ENCODE assay signal across 25 cellular contexts in the genomic region with DNA sequence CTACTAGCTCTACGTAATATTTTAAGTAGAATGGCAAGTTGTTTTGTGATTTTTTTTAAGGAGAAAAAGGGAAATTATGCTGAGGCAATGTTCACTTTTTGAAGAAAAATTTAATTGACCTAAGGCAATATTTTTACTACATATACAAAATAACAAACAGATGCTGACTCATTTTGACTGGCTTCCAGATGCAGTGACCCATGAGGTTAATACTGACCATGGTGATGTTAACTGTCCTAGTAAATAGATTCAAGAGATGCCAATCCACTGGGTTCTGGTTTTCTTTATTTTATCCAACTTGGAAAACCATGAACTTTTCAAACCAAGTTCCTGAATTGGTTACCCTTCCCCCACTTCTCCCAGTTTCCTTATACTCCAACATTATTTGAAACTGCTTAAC.
DNase-seq lines count a peak whose midpoint lies in the region; ATAC-seq and TF ChIP-seq lines count a peak whose summit lies in the region.
"Had no signal": no experiment of that assay in that cellular context is flagged by ENCODE, and none has a peak within 500 bp of the region (broad histone marks: within the 10 kb centered on the region; RNA-seq: fewer than 3 reads in every experiment).

No MANE protein-coding gene starts in this region.

- no peak overlapping the region for H3K4me2 ChIP-seq in SK-N-SH
- peak overlapping the region; percentile 3 for H3K4me2 ChIP-seq in fibroblast of lung (ENCODE audit: extremely low read depth, insufficient read depth, low read length)
- H3K4me2 ChIP-seq: smooth muscle cell had no signal

- WGBS in SK-N-SH (ENCODE audit: low lambda C conversion rate), result 72% methylated on average over 1 of the region's 1 CpG

- no peak overlapping the region for H2AFZ ChIP-seq in SK-N-SH (ENCODE audit: low read depth)
- no peak overlapping the region for H2AFZ ChIP-seq in fibroblast of lung (ENCODE audit: low read length)

- TF ChIP-seq CTCF in SK-N-SH (IDR thresholded peaks at IDR 0.05) (no peak), fibroblast of lung (conservative IDR thresholded peaks at IDR 0.05 in 1 of 2, IDR thresholded peaks at IDR 0.05 in 1 of 2; ENCODE audit: low read depth in 1 of 2, low read length in 2 of 2) (no peak)

- no peaks in the 10 kb centered on the region for H3K36me3 ChIP-seq in SK-N-SH (replicated peaks in 1 of 2; ENCODE audit: control insufficient read depth in 1 of 2, insufficient read depth in 2 of 2, low read length in 1 of 2)
- H3K36me3 ChIP-seq in fibroblast of lung (ENCODE audit: control insufficient read depth, insufficient read depth, low read length), result no peaks in the 10 kb centered on the region
- H3K36me3 ChIP-seq: prostate gland had no signal

- H4K20me1 ChIP-seq in SK-N-SH (ENCODE audit: insufficient read depth), result no peaks in the 10 kb centered on the region
- no peaks in the 10 kb centered on the region for H4K20me1 ChIP-seq in fibroblast of lung (ENCODE audit: control insufficient read depth, extremely low read depth, insufficient read depth, low read length)

- H3K9me3 ChIP-seq in SK-N-SH (no peaks in the 10 kb centered on the region), fibroblast of lung (ENCODE audit: control insufficient read depth, insufficient read depth, low read depth, low read length) (no peaks in the 10 kb centered on the region)
- H3K9me3 ChIP-seq: prostate gland had no signal

- H3K4me1 ChIP-seq in SK-N-SH (ENCODE audit: control insufficient read depth in 1 of 2, insufficient read depth in 2 of 2, low read depth in 1 of 2, low read length in 1 of 2) (no peaks in the 10 kb centered on the region; a peak in 1 of 4 replicates), fibroblast of lung (ENCODE audit: control insufficient read depth, extremely low read depth, insufficient read depth, low read length) (no peaks in the 10 kb centered on the region)
- H3K4me1 ChIP-seq: prostate gland had no signal

- peak; percentile 75; the same call in 2 of the 3 replicates for ATAC-seq in SK-N-SH treated with all-trans-retinoic acid at 6 μM for 48 hours
- no peak for ATAC-seq in HG02970 (IDR thresholded peaks at IDR 0.05; ENCODE audit: low FRiP score, unreplicated experiment)

- H3K4me3 ChIP-seq in SK-N-SH (ENCODE audit: low read depth in 2 of 2, low read length in 1 of 2), result no peak overlapping the region
- no peak overlapping the region for H3K4me3 ChIP-seq in fibroblast of lung (replicated peaks in 1 of 4; ENCODE audit: control extremely low read depth in 1 of 4, insufficient read depth in 1 of 4, low read depth in 3 of 4, low read length in 4 of 4)
- H3K4me3 ChIP-seq: prostate gland, smooth muscle cell had no signal

- CTCF ChIA-PET in SK-N-SH (lab: Yijun Ruan, JAX), result no interaction called here

- no peak overlapping the region; a peak in 1 of 4 replicates for H3K27ac ChIP-seq in SK-N-SH (ENCODE audit: low read depth in 2 of 2, low read length in 1 of 2)
- no peak overlapping the region for H3K27ac ChIP-seq in fibroblast of lung (ENCODE audit: insufficient read depth, low read length)
- H3K27ac ChIP-seq: 22Rv1, prostate gland, RWPE1 had no signal

- H3K27me3 ChIP-seq in SK-N-SH (ENCODE audit: insufficient read depth) (no peaks in the 10 kb centered on the region), fibroblast of lung (ENCODE audit: control insufficient read depth, insufficient read depth, low read length) (no peaks in the 10 kb centered on the region)

- H3K79me2 ChIP-seq in SK-N-SH (ENCODE audit: insufficient read depth) (no peaks in the 10 kb centered on the region), fibroblast of lung (ENCODE audit: control insufficient read depth, insufficient read depth, low read length) (no peaks in the 10 kb centered on the region)

- POLR2A ChIA-PET in SK-N-SH (lab: Yijun Ruan, JAX), result no interaction called here

- TF ChIP-seq RAD21 in SK-N-SH (IDR thresholded peaks at IDR 0.05; ENCODE audit: low read length), result no peak

- no peaks in the 10 kb centered on the region for H3K9me2 ChIP-seq in SK-N-SH

- no peaks in the 10 kb centered on the region for H3F3A ChIP-seq in SK-N-SH (replicated peaks; ENCODE audit: insufficient read depth)

- TF ChIP-seq EP300 in SK-N-SH (IDR thresholded peaks at IDR 0.05; ENCODE audit: borderline replicate concordance in 1 of 2, low read depth in 1 of 2, low read length in 1 of 2), result no peak

- no peak for DNase-seq in SK-N-SH
- DNase-seq in T1000 (lab: John Stamatoyannopoulos, UW), result peak; percentile 27
- DNase-seq in fibroblast of lung (ENCODE audit: low read depth in 2 of 2), result peak; percentile 41 to 91
- peak; percentile 75 for DNase-seq in smooth muscle cell of the brain vasculature (ENCODE audit: low read depth, low spot score)
- DNase-seq in activated T-cell treated with anti-CD3 and anti-CD28 coated beads for 4 hours, result no peak
- no peak for DNase-seq in activated naive CD4-positive, alpha-beta T cell treated with Interleukin-2 at 50 U/mL for 16 hours
- DNase-seq: activated CD4-positive, alpha-beta T cell treated with anti-CD3 and anti-CD28 coated beads for 48 hours; activated CD8-positive, alpha-beta memory T cell treated with anti-CD3 and anti-CD28 coated beads, Interleukin-2, amount 50 U/mL, for 4 hours; activated effector memory CD4-positive, alpha-beta T cell treated with Interleukin-2 at 50 U/mL for 16 hours; aorta; cortex of kidney; DMS 273 treated with DMSO at 0.1 percent for 48 hours; KBM-7; midbrain; NCI-H1048; NCI-H2029 treated with DMSO at 0.1 percent for 48 hours; NCI-H510A; stimulated activated CD4-positive, alpha-beta T cell treated with anti-CD3 and anti-CD28 coated beads, Interleukin-4, amount 100 ng/mL, for 4 hours; substantia nigra had no signal

- H3K9ac ChIP-seq in SK-N-SH (no peak overlapping the region), fibroblast of lung (ENCODE audit: insufficient read depth, low read length) (no peak overlapping the region)

TF ChIP-seq in SK-N-SH treated with all-trans-retinoic acid at 6 μM for 48 hours, 23 proteins besides CTCF, POLR2A, EP300 and RAD21:
- TF ChIP-seq, protein P1, sequence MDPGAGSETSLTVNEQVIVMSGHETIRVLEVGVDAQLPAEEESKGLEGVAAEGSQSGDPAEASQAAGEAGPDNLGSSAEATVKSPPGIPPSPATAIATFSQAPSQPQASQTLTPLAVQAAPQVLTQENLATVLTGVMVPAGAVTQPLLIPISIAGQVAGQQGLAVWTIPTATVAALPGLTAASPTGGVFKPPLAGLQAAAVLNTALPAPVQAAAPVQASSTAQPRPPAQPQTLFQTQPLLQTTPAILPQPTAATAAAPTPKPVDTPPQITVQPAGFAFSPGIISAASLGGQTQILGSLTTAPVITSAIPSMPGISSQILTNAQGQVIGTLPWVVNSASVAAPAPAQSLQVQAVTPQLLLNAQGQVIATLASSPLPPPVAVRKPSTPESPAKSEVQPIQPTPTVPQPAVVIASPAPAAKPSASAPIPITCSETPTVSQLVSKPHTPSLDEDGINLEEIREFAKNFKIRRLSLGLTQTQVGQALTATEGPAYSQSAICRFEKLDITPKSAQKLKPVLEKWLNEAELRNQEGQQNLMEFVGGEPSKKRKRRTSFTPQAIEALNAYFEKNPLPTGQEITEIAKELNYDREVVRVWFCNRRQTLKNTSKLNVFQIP (CRISPR knock-in tag; IDR thresholded peaks at IDR 0.05; ENCODE audit: borderline replicate concordance, low read depth), result no peak
- TF ChIP-seq ZC3H10 (CRISPR knock-in tag; IDR thresholded peaks at IDR 0.05), result no peak
- no peak for TF ChIP-seq ISL1 (CRISPR knock-in tag; IDR thresholded peaks at IDR 0.05)
- no peak for TF ChIP-seq TCF4 (CRISPR knock-in tag; IDR thresholded peaks at IDR 0.05; ENCODE audit: borderline replicate concordance)
- peak; percentile 28; the same call in 1 of the 2 replicates for TF ChIP-seq TOX (CRISPR knock-in tag; IDR thresholded peaks at IDR 0.05; ENCODE audit: borderline replicate concordance)

TF ChIP-seq in SK-N-SH, 30 proteins besides CTCF, POLR2A, EP300 and RAD21 (continues in another document):
- TF ChIP-seq CHD2 (IDR thresholded peaks at IDR 0.05; ENCODE audit: low read length, partially characterized antibody) (no peak), ELF1 (IDR thresholded peaks at IDR 0.05) (no peak), SMC3 (IDR thresholded peaks at IDR 0.05; ENCODE audit: low read depth, low read length) (no peak), JUND (IDR thresholded peaks at IDR 0.05) (no peak), POLR2AphosphoS5 (IDR thresholded peaks at IDR 0.05; ENCODE audit: low read depth, low read length) (no peak), USF2 (IDR thresholded peaks at IDR 0.05; ENCODE audit: borderline replicate concordance, low read depth, low read length) (no peak)
- TF ChIP-seq, protein P2, sequence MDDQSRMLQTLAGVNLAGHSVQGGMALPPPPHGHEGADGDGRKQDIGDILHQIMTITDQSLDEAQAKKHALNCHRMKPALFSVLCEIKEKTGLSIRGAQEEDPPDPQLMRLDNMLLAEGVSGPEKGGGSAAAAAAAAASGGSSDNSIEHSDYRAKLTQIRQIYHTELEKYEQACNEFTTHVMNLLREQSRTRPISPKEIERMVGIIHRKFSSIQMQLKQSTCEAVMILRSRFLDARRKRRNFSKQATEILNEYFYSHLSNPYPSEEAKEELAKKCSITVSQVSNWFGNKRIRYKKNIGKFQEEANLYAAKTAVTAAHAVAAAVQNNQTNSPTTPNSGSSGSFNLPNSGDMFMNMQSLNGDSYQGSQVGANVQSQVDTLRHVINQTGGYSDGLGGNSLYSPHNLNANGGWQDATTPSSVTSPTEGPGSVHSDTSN (IDR thresholded peaks at IDR 0.05), result no peak
- TF ChIP-seq, protein P3, sequence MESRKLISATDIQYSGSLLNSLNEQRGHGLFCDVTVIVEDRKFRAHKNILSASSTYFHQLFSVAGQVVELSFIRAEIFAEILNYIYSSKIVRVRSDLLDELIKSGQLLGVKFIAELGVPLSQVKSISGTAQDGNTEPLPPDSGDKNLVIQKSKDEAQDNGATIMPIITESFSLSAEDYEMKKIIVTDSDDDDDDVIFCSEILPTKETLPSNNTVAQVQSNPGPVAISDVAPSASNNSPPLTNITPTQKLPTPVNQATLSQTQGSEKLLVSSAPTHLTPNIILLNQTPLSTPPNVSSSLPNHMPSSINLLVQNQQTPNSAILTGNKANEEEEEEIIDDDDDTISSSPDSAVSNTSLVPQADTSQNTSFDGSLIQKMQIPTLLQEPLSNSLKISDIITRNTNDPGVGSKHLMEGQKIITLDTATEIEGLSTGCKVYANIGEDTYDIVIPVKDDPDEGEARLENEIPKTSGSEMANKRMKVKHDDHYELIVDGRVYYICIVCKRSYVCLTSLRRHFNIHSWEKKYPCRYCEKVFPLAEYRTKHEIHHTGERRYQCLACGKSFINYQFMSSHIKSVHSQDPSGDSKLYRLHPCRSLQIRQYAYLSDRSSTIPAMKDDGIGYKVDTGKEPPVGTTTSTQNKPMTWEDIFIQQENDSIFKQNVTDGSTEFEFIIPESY (IDR thresholded peaks at IDR 0.05; ENCODE audit: borderline replicate concordance, low read depth), result no peak

Comparison
In these comparisons a context has a peak if more than half of its experiments do, and no peak if none do; other contexts are left out.
1. DNase-seq: peak in T1000 (single experiment), fibroblast of lung (2 of 2) and smooth muscle cell of the brain vasculature (single experiment); none in SK-N-SH (single experiment), activated T-cell treated with anti-CD3 and anti-CD28 coated beads for 4 hours (single experiment) and activated naive CD4-positive, alpha-beta T cell treated with Interleukin-2 at 50 U/mL for 16 hours (single experiment).